11 cellular contexts compared by ENCODE assay signal in the genomic region with DNA sequence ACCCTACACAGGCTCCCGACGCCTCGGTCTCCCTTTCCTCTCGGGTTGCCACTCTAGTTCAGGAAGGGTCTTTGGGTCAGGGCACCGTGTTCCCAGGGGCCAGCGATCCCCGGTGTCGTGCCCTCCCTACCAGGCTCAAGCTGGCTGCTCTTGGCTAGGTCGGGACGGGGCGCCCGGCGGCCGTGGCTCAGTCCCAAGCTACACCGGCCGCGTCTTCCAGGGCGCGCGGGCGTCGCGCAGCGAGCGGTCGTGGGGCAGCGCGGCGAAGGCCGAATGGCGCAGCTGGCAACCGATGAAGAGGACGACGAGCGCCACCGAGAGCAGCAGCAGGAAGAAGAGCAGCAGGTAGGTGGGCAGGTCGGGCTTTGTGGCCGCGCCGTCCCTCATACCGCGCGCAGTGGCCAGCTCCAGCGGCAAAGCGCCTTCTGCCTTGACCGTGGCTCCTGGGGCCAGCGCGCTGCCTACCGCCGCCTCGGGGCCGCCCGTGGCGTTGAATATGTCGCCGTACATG. TPM values are rescaled to one million over a fixed set of nuclear protein-coding genes. Genes with fewer than 3 reads are reported as not detected.
DNase-seq lines count a peak whose midpoint lies in the region; ATAC-seq and TF ChIP-seq lines count a peak whose summit lies in the region.
"Had no signal": no experiment of that assay in that cellular context is flagged by ENCODE, and none has a peak within 500 bp of the region (broad histone marks: within the 10 kb centered on the region; RNA-seq: fewer than 3 reads in every experiment).

No MANE protein-coding gene starts in this region.

- no peaks in the 10 kb centered on the region for H3K9me3 ChIP-seq in upper lobe of right lung

- ATAC-seq in upper lobe of right lung (peak; percentile 24), GM21576 (IDR thresholded peaks at IDR 0.05; ENCODE audit: unreplicated experiment) (no peak)

- H3K4me3 Mint-ChIP-seq in immature natural killer cell: no peak overlapping the region
- H3K4me3 Mint-ChIP-seq: activated naive CD8-positive, alpha-beta T cell; natural killer cell treated with Interleukin-12 subunit alpha and Interleukin-12 subunit beta and Interleukin-15 and Interleukin-18, amount 100 ng/mL, for 72 hours had no signal

- no peak for TF ChIP-seq CTCF in epithelial cell of proximal tubule (conservative IDR thresholded peaks at IDR 0.05; ENCODE audit: low read depth, low read length)
- no peak for TF ChIP-seq CTCF in upper lobe of right lung (IDR thresholded peaks at IDR 0.05)

- no peaks in the 10 kb centered on the region for H3K9me3 Mint-ChIP-seq in immature natural killer cell
- H3K9me3 Mint-ChIP-seq: natural killer cell treated with Interleukin-12 subunit alpha and Interleukin-12 subunit beta and Interleukin-15 and Interleukin-18, amount 100 ng/mL, for 72 hours had no signal

- peak overlapping the region; percentile 65 for H3K4me3 ChIP-seq in epithelial cell of proximal tubule (ENCODE audit: low read depth, low read length)
- H3K4me3 ChIP-seq in upper lobe of right lung: peak overlapping the region; percentile 26
- H3K4me3 ChIP-seq: BLaER1 had no signal

- peak; percentile 47 for DNase-seq in activated CD8-positive, alpha-beta memory T cell treated with anti-CD3 and anti-CD28 coated beads for 24 hours
- no peak for DNase-seq in activated CD8-positive, alpha-beta memory T cell treated with anti-CD3 and anti-CD28 coated beads, Interleukin-2, amount 50 U/mL, for 4 hours
- DNase-seq in epithelial cell of proximal tubule (ENCODE audit: low read depth) (no peak), mesenteric fat pad (ENCODE audit: low spot score) (peak; percentile 74), upper lobe of right lung (peak; percentile 61), 8988T (no peak), immature natural killer cell (no peak)

- intact Hi-C loops in upper lobe of right lung (cut with DNase I): no loop called here

- H3K4me1 Mint-ChIP-seq in immature natural killer cell: peaks cover 0 to 3% of the 10 kb centered on the region in 2 donors

- H3K27ac Mint-ChIP-seq in immature natural killer cell: no peak overlapping the region
- H3K27ac Mint-ChIP-seq: activated naive CD8-positive, alpha-beta T cell; natural killer cell treated with Interleukin-12 subunit alpha and Interleukin-12 subunit beta and Interleukin-15 and Interleukin-18, amount 100 ng/mL, for 72 hours had no signal

- peaks cover 39% of the 10 kb centered on the region for H3K27me3 ChIP-seq in upper lobe of right lung

- no peak overlapping the region for H3K27ac ChIP-seq in upper lobe of right lung
- H3K27ac ChIP-seq: BLaER1 had no signal

- H3K27me3 Mint-ChIP-seq in immature natural killer cell (ENCODE audit: low read depth in 3 of 3): peaks cover 5 to 16% (median 9%) of the 10 kb centered on the region in 3 donors

- H3K36me3 Mint-ChIP-seq in immature natural killer cell: peaks cover 20 to 21% (median 21%) of the 10 kb centered on the region in 3 donors
- H3K36me3 Mint-ChIP-seq: activated naive CD8-positive, alpha-beta T cell had no signal

- peaks cover 15% of the 10 kb centered on the region for H3K4me1 ChIP-seq in upper lobe of right lung

- H3K36me3 ChIP-seq in upper lobe of right lung: peaks cover 14% of the 10 kb centered on the region

RNA-seq across cellular contexts. Expression of a gene that starts 0.9 kb away (rescaled TPM):
- total RNA-seq in epithelial cell of proximal tubule: not detected in 2 replicates
- total RNA-seq in mesenteric fat pad: not detected
- total RNA-seq in upper lobe of right lung: not detected
- not detected for polyA plus RNA-seq in immature natural killer cell
- total RNA-seq: natural killer cell treated with Interleukin-12 subunit alpha and Interleukin-12 subunit beta and Interleukin-15 and Interleukin-18, amount 100 ng/mL, for 72 hours had no signal

RNA-seq across cellular contexts. Expression of a gene that starts 59.4 kb away (rescaled TPM):
- total RNA-seq in epithelial cell of proximal tubule (32.9 and 34.1 TPM in 2 replicates), mesenteric fat pad (61.6 TPM), upper lobe of right lung (52.7 TPM)
- 10 to 100 TPM; 23.9 to 37.8 (median 32.5) TPM for polyA plus RNA-seq in immature natural killer cell

Comparison
In these comparisons a context has a peak if more than half of its experiments do, and no peak if none do; other contexts are left out.
1. DNase-seq: peak in activated CD8-positive, alpha-beta memory T cell treated with anti-CD3 and anti-CD28 coated beads for 24 hours (single experiment), mesenteric fat pad (single experiment) and upper lobe of right lung (single experiment); none in activated CD8-positive, alpha-beta memory T cell treated with anti-CD3 and anti-CD28 coated beads, Interleukin-2, amount 50 U/mL, for 4 hours (single experiment), epithelial cell of proximal tubule (single experiment), 8988T (single experiment) and immature natural killer cell (0 of 3).